ENCODE assay signal across 1 cellular context in genomic region chr20:5073154-5074049, GRCh38.
A peak's percentile ranks its signal among the peaks of the same experiment; 100 is the strongest.
TF ChIP-seq lines count a peak whose summit lies in the region.

No MANE protein-coding gene starts in this region.

TF ChIP-seq in HepG2, 621 proteins besides CTCF, POLR2A, EP300 and RAD21 (continued from another document and continues in another):
- TF ChIP-seq HNF1B (CRISPR knock-in tag; IDR thresholded peaks at IDR 0.05) = peak; percentile 69
- TF ChIP-seq TEF (CRISPR knock-in tag; IDR thresholded peaks at IDR 0.05) = peak; percentile 59; the same call in 1 of the 2 replicates
- TF ChIP-seq ZKSCAN8 (CRISPR knock-in tag; IDR thresholded peaks at IDR 0.05; ENCODE audit: borderline replicate concordance) = 0 out of 2 replicates have a peak, but pooled peaks have one; percentile 34
- 0 out of 2 replicates have a peak, but pooled peaks have one; percentile 20 for TF ChIP-seq RERE (CRISPR knock-in tag; IDR thresholded peaks at IDR 0.05; ENCODE audit: low read depth)
- no peak for TF ChIP-seq SP1 (IDR thresholded peaks at IDR 0.05)
- 0 out of 2 replicates have a peak, but pooled peaks have one; percentile 6 for TF ChIP-seq SP1 (CRISPR knock-in tag; IDR thresholded peaks at IDR 0.05)
- TF ChIP-seq CBX5 (CRISPR knock-in tag; IDR thresholded peaks at IDR 0.05; ENCODE audit: borderline replicate concordance) = peak; percentile 48
- peak; percentile 94 for TF ChIP-seq ZBTB26 (CRISPR knock-in tag; IDR thresholded peaks at IDR 0.05; ENCODE audit: borderline replicate concordance)
- 0 out of 2 replicates have a peak, but pooled peaks have one; percentile 62 for TF ChIP-seq ZNF205 (CRISPR knock-in tag; IDR thresholded peaks at IDR 0.05)
- TF ChIP-seq TFDP1 (CRISPR knock-in tag; IDR thresholded peaks at IDR 0.05; ENCODE audit: borderline replicate concordance) = no peak
- no peak; the same call in 1 of the 2 replicates for TF ChIP-seq PHF20 (CRISPR knock-in tag; IDR thresholded peaks at IDR 0.05)
- TF ChIP-seq GMEB2 (CRISPR knock-in tag; IDR thresholded peaks at IDR 0.05; ENCODE audit: low read depth) = no peak
- no peak for TF ChIP-seq SIN3B (IDR thresholded peaks at IDR 0.05; ENCODE audit: low read length)
- TF ChIP-seq ZNF530 (CRISPR knock-in tag; IDR thresholded peaks at IDR 0.05; ENCODE audit: low read depth) = no peak
- no peak for TF ChIP-seq ONECUT2 (CRISPR knock-in tag; IDR thresholded peaks at IDR 0.05)
- TF ChIP-seq MAX (IDR thresholded peaks at IDR 0.05) = peak; percentile 38; the same call in 1 of the 2 replicates
- no peak for TF ChIP-seq CBX2 (IDR thresholded peaks at IDR 0.05; ENCODE audit: low read depth, low read length)
- no peak for TF ChIP-seq CBX2 (CRISPR knock-in tag; IDR thresholded peaks at IDR 0.05; ENCODE audit: low read depth)
- TF ChIP-seq ZBTB34 (CRISPR knock-in tag; IDR thresholded peaks at IDR 0.05) = peak; percentile 71; the same call in 1 of the 2 replicates
- TF ChIP-seq ATRX (CRISPR knock-in tag; IDR thresholded peaks at IDR 0.05; ENCODE audit: borderline replicate concordance) = no peak
- TF ChIP-seq SETDB1 (CRISPR knock-in tag; IDR thresholded peaks at IDR 0.05; ENCODE audit: borderline replicate concordance) = no peak
- no peak for TF ChIP-seq FOXA3 (CRISPR knock-in tag; IDR thresholded peaks at IDR 0.05)
- no peak for TF ChIP-seq ZNF468 (CRISPR knock-in tag; IDR thresholded peaks at IDR 0.05)
- no peak for TF ChIP-seq ZNF850 (CRISPR knock-in tag; conservative IDR thresholded peaks at IDR 0.05)
- TF ChIP-seq ZNF782 (CRISPR knock-in tag; IDR thresholded peaks at IDR 0.05; ENCODE audit: borderline replicate concordance) = 0 out of 2 replicates have a peak, but pooled peaks have one; percentile 36
- TF ChIP-seq CREB1 (IDR thresholded peaks at IDR 0.05) = no peak
- no peak for TF ChIP-seq CREB1 (CRISPR knock-in tag; IDR thresholded peaks at IDR 0.05)
- TF ChIP-seq BORCS8-MEF2B (CRISPR knock-in tag; IDR thresholded peaks at IDR 0.05) = peak; percentile 13; the same call in 1 of the 2 replicates
- TF ChIP-seq ZNF770 (CRISPR knock-in tag; IDR thresholded peaks at IDR 0.05) = no peak
- TF ChIP-seq ZMYM3 (CRISPR knock-in tag; IDR thresholded peaks at IDR 0.05) = peak; percentile 55; the same call in 1 of the 2 replicates
- TF ChIP-seq USF2 (IDR thresholded peaks at IDR 0.05; ENCODE audit: low read depth, low read length) = peak; percentile 49; the same call in 1 of the 2 replicates
- TF ChIP-seq USF2 (CRISPR knock-in tag; IDR thresholded peaks at IDR 0.05; ENCODE audit: borderline replicate concordance) = no peak; the same call in 1 of the 2 replicates
- no peak for TF ChIP-seq MAFF (IDR thresholded peaks at IDR 0.05; ENCODE audit: low read depth, low read length)
- 0 out of 2 replicates have a peak, but pooled peaks have one; percentile 38 for TF ChIP-seq TGIF2 (CRISPR knock-in tag; IDR thresholded peaks at IDR 0.05)
- peak; percentile 55; the same call in 1 of the 2 replicates for TF ChIP-seq KDM5B (CRISPR knock-in tag; IDR thresholded peaks at IDR 0.05; ENCODE audit: borderline replicate concordance)
- no peak for TF ChIP-seq MXD3 (CRISPR knock-in tag; IDR thresholded peaks at IDR 0.05)
- peak; percentile 77 for TF ChIP-seq TFE3 (CRISPR knock-in tag; IDR thresholded peaks at IDR 0.05)
- 0 out of 2 replicates have a peak, but pooled peaks have one; percentile 13 for TF ChIP-seq ZNF580 (CRISPR knock-in tag; IDR thresholded peaks at IDR 0.05; ENCODE audit: borderline replicate concordance, low read depth)
